Comparison of ENCODE assay signal across 8 cellular contexts in the genomic region with DNA sequence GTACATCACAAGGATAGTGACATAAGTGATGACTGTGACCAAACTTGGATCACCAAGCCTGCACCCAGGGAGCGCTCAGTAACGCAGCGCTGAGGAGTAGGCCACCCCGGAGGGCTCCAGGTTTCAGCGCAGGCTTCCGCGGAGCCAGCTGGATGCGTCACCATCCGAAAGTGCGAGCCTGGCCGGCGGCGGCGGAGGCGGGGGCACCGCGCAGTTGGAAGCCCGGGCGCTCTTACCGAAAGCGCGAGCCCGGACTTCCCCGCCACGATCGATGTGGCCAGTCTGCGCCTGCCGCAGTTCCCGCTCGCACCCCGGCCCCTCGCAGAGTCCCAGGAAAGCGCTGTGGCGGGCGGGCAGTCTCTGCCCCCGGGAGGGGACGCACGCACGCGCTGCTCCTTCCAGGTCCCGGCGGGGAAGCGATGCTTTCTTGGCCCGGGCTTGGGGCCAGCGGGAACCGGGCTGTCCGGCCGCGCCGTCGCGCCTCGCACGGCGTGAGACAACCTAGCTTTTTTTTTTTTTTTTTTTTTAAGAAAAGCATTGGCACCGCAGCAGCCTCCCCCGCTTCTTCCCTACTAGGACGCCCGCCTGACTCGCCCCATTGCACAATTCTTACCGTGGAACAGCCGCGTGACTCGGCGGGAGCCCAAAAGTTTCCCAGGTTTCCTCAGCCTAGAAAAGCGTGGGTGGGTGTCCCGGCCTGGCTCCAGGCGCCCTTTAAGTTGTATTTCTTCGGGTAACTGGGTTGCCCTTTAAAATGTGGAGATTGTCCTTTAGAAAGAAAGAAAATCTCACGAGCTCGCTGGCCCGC. TPM values are rescaled to one million over a fixed set of nuclear protein-coding genes. Genes with fewer than 3 reads are reported as not detected.
DNase-seq lines count a peak whose midpoint lies in the region; ATAC-seq and TF ChIP-seq lines count a peak whose summit lies in the region.

No MANE protein-coding gene starts in this region.

- TF ChIP-seq CTCF in fibroblast of lung (conservative IDR thresholded peaks at IDR 0.05 in 1 of 2, IDR thresholded peaks at IDR 0.05 in 1 of 2; ENCODE audit: low read depth in 1 of 2, low read length in 2 of 2): no peak

- peaks cover 18 to 29% (median 25%) of the 10 kb centered on the region in 3 donors for H3K4me1 Mint-ChIP-seq in naive B cell

- DNase-seq in NOMO-1 treated with DMSO at 0.1 percent for 48 hours (lab: John Stamatoyannopoulos, UW; ENCODE audit: unreplicated experiment) (peak; percentile 21), fibroblast of lung (ENCODE audit: low read depth in 2 of 2) (peak; percentile 79 to 85), naive B cell (peak; percentile 73), cortex of kidney (lab: John Stamatoyannopoulos, UW) (no peak)
- peak; percentile 38 to 60 for DNase-seq in activated T-helper 1 cell treated with anti-CD3 and anti-CD28 coated beads, Interleukin-2, amount 50 U/mL, for 16 hours (ENCODE audit: low read depth in 1 of 2, low spot score in 1 of 2)
- DNase-seq in stimulated activated CD8-positive, alpha-beta memory T cell treated with anti-CD3 and anti-CD28 coated beads, Interleukin-7, amount 100 ng/mL, for 4 hours (ENCODE audit: low read depth in 2 of 2): peak; percentile 49 to 73

- peaks cover 3 to 14% (median 7%) of the 10 kb centered on the region in 7 donors for H3K9me3 Mint-ChIP-seq in naive B cell

- H3K4me1 ChIP-seq in fibroblast of lung (ENCODE audit: control insufficient read depth, extremely low read depth, insufficient read depth, low read length): peaks cover 4% of the 10 kb centered on the region

- H3K9ac ChIP-seq in fibroblast of lung (ENCODE audit: insufficient read depth, low read length): peak overlapping the region; percentile 93

- no peaks in the 10 kb centered on the region for H3K79me2 ChIP-seq in fibroblast of lung (ENCODE audit: control insufficient read depth, insufficient read depth, low read length)

- peak overlapping the region in 5 of 6 donors; percentile 57 to 96 (median 75) for H3K27ac Mint-ChIP-seq in naive B cell

- H3K27ac ChIP-seq in fibroblast of lung (ENCODE audit: insufficient read depth, low read length): peak overlapping the region; percentile 91

- ATAC-seq in GM18498 (IDR thresholded peaks at IDR 0.05; ENCODE audit: unreplicated experiment) (peak; percentile 89), HG02870 (IDR thresholded peaks at IDR 0.05; ENCODE audit: unreplicated experiment) (peak; percentile 70), naive B cell (ENCODE audit: low read depth in 2 of 2) (peak; percentile 74 to 79)

- H3K27me3 ChIP-seq in fibroblast of lung (ENCODE audit: control insufficient read depth, insufficient read depth, low read length): no peaks in the 10 kb centered on the region

- peak overlapping the region; percentile 97 for H3K4me2 ChIP-seq in fibroblast of lung (ENCODE audit: extremely low read depth, insufficient read depth, low read length)

- peaks cover 0 to 5% (median 0%) of the 10 kb centered on the region in 3 donors for H3K27me3 Mint-ChIP-seq in naive B cell

- H3K9me3 ChIP-seq in fibroblast of lung (ENCODE audit: control insufficient read depth, insufficient read depth, low read depth, low read length): no peaks in the 10 kb centered on the region

- no peaks in the 10 kb centered on the region for H4K20me1 ChIP-seq in fibroblast of lung (ENCODE audit: control insufficient read depth, extremely low read depth, insufficient read depth, low read length)

- H3K36me3 Mint-ChIP-seq in naive B cell: peaks cover 5 to 13% of the 10 kb centered on the region in 2 donors

- peak overlapping the region; percentile 60 to 72 (median 64) for H3K4me3 ChIP-seq in fibroblast of lung (replicated peaks in 1 of 4; ENCODE audit: control extremely low read depth in 1 of 4, insufficient read depth in 1 of 4, low read depth in 3 of 4, low read length in 4 of 4)

- H3K36me3 ChIP-seq in fibroblast of lung (ENCODE audit: control insufficient read depth, insufficient read depth, low read length): no peaks in the 10 kb centered on the region

- H3K4me3 Mint-ChIP-seq in naive B cell: peak overlapping the region; percentile 71 to 92 (median 88)

- H2AFZ ChIP-seq in fibroblast of lung (ENCODE audit: low read length): peak overlapping the region; percentile 93

RNA-seq across cellular contexts. Expression of gene JAK1, which starts 36.4 kb away (rescaled TPM):
- total RNA-seq in fibroblast of lung: 145 and 152 TPM in 2 replicates
- polyA plus RNA-seq in fibroblast of lung: 131 and 144 TPM in 2 replicates
- polyA plus RNA-seq in fibroblast of lung (2012): 92.7 and 111 TPM in 2 replicates
- polyA minus RNA-seq in fibroblast of lung (ENCODE audit: low replicate concordance): 132 and 135 TPM in 2 replicates
- 100 to 1,000 TPM; 182 to 259 (median 194) TPM for polyA plus RNA-seq in naive B cell (ENCODE audit: low read depth in 6 of 6)
